In genomic region chr5:143931389-143931984, GRCh38 we compare ENCODE assay signal across 1 cellular context.
TF ChIP-seq lines count a peak whose summit lies in the region.

No MANE protein-coding gene starts in this region.

TF ChIP-seq in A549, 52 proteins besides CTCF, POLR2A, EP300 and RAD21 (continued from another document):
- TF ChIP-seq MAX (IDR thresholded peaks at IDR 0.05) (no peak), JUNB (IDR thresholded peaks at IDR 0.05) (no peak)
TF ChIP-seq in A549: peak in this region for 0.
